1 cellular context compared by ENCODE assay signal in genomic region chr12:51905507-51906438, GRCh38.
TF ChIP-seq lines count a peak whose summit lies in the region.

No MANE protein-coding gene starts in this region.

TF ChIP-seq in K562, 482 proteins besides CTCF, POLR2A, EP300 and RAD21 (continued from another document and continues in another):
- TF ChIP-seq CLOCK (CRISPR knock-in tag; IDR thresholded peaks at IDR 0.05; ENCODE audit: borderline replicate concordance) (no peak), DACH1 (IDR thresholded peaks at IDR 0.05; ENCODE audit: partially characterized antibody) (peak; percentile 82), DDX20 (tag; IDR thresholded peaks at IDR 0.05; ENCODE audit: low read depth) (no peak), NEUROD1 (IDR thresholded peaks at IDR 0.05; ENCODE audit: borderline replicate concordance, low read depth, low read length, partially characterized antibody) (peak; percentile 49), NUFIP1 (IDR thresholded peaks at IDR 0.05; ENCODE audit: partially characterized antibody) (no peak), ATF6 (CRISPR knock-in tag; IDR thresholded peaks at IDR 0.05) (no peak), TRIM25 (IDR thresholded peaks at IDR 0.05; ENCODE audit: borderline replicate concordance) (no peak), ZNF436 (CRISPR knock-in tag; IDR thresholded peaks at IDR 0.05) (no peak), ZNF324 (CRISPR knock-in tag; IDR thresholded peaks at IDR 0.05) (no peak), POLR2AphosphoS5 (IDR thresholded peaks at IDR 0.05; ENCODE audit: control insufficient read depth, insufficient read depth, low read depth, low read length) (peak; percentile 57), XRCC3 (IDR thresholded peaks at IDR 0.05) (no peak), NFATC3 (IDR thresholded peaks at IDR 0.05) (no peak), ZNF75A (CRISPR knock-in tag; IDR thresholded peaks at IDR 0.05) (no peak), POU5F1 (IDR thresholded peaks at IDR 0.05; ENCODE audit: borderline replicate concordance, low read depth, low read length, partially characterized antibody) (no peak), ZNF561 (CRISPR knock-in tag; conservative IDR thresholded peaks at IDR 0.05) (no peak), ZBTB12 (CRISPR knock-in tag; IDR thresholded peaks at IDR 0.05) (0 out of 2 replicates have a peak, but pooled peaks have one; percentile 12), FOXK1 (CRISPR knock-in tag; IDR thresholded peaks at IDR 0.05; ENCODE audit: borderline replicate concordance) (no peak), ZNF407 (IDR thresholded peaks at IDR 0.05; ENCODE audit: low read depth) (no peak), ATF2 (CRISPR knock-in tag; IDR thresholded peaks at IDR 0.05) (no peak), THRB (CRISPR knock-in tag; conservative IDR thresholded peaks at IDR 0.05) (no peak), ZBTB40 (IDR thresholded peaks at IDR 0.05) (no peak), ZBTB40 (CRISPR knock-in tag; IDR thresholded peaks at IDR 0.05) (no peak)
